In genomic region chr17:79845601-79845949, GRCh38 we compare ENCODE assay signal across 9 cellular contexts. TPM values are rescaled to one million over a fixed set of nuclear protein-coding genes. Genes with fewer than 3 reads are reported as not detected.
DNase-seq lines count a peak whose midpoint lies in the region; ATAC-seq, FAIRE-seq and TF ChIP-seq lines count a peak whose summit lies in the region.
"Had no signal": no experiment of that assay in that cellular context is flagged by ENCODE, and none has a peak within 500 bp of the region (broad histone marks: within the 10 kb centered on the region; RNA-seq: fewer than 3 reads in every experiment).

No MANE protein-coding gene starts in this region.

- H2AFZ ChIP-seq in K562 (ENCODE audit: low read depth, low read length) = peak overlapping the region; percentile 81

- in situ Hi-C loops in K562 (cut with MboI) = no loop called here

- H3K9me3 ChIP-seq in K562 (replicated peaks; ENCODE audit: control insufficient read depth, insufficient read depth, low read depth, low read length) (no peaks in the 10 kb centered on the region), lower lobe of right lung (no peaks in the 10 kb centered on the region)
- H3K9me3 ChIP-seq: BE2C had no signal

- H4K20me1 ChIP-seq in K562 (replicated peaks; ENCODE audit: control insufficient read depth, insufficient read depth, low read length) = no peaks in the 10 kb centered on the region

- peak; percentile 46 for ATAC-seq in Right ventricle myocardium inferior
- ATAC-seq in K562 = peak; percentile 97
- ATAC-seq in lower lobe of right lung = peak; percentile 32 to 41

- 0% methylated on average over 7 of the region's 7 CpGs for WGBS in K562 (ENCODE audit: insufficient coverage, low coverage, missing lambda C conversion rate)

- DNase-seq in Right ventricle myocardium inferior (ENCODE audit: missing footprints) (no peak), cardiac septum (ENCODE audit: low spot score) (no peak), K562 (ENCODE audit: extremely low read depth in 1 of 4, low spot score in 3 of 4) (peak; percentile 83 to 88 (median 87)), lower lobe of right lung (no peak), NCI-H2107 treated with DMSO at 0.1 percent for 48 hours (lab: John Stamatoyannopoulos, UW; ENCODE audit: unreplicated experiment) (no peak), mesenteric fat pad (ENCODE audit: low spot score) (no peak), DMS153 (lab: John Stamatoyannopoulos, UW) (no peak), NCI-H2171 treated with DMSO at 0.1 percent for 48 hours (lab: John Stamatoyannopoulos, UW) (no peak)
- DNase-seq: BE2C had no signal

- no peak for TF ChIP-seq RAD21 in K562 (CRISPR knock-in tag; conservative IDR thresholded peaks at IDR 0.05 in 1 of 2, IDR thresholded peaks at IDR 0.05 in 1 of 2)

- peak overlapping the region; percentile 61 to 90; a peak in 3 of 4 replicates for H3K9ac ChIP-seq in K562 (ENCODE audit: insufficient read depth in 1 of 2, low read depth in 2 of 2, low read length in 2 of 2)

- POLR2A ChIA-PET in K562 (lab: Yijun Ruan, JAX) = interaction anchor here (0.6 to 1.7 kb wide), 6 partner anchors 9 to 86 kb away, joined by 3 to 9 read pairs (median 4); no protein-coding TSS in a partner anchor

- peak; percentile 99 for FAIRE-seq in K562 (lab: Jason Lieb, UNC)

- no peaks in the 10 kb centered on the region for H3K9me1 ChIP-seq in K562 (ENCODE audit: control insufficient read depth, insufficient read depth, low read length)

- H3K36me3 ChIP-seq in K562 (ENCODE audit: control insufficient read depth, insufficient read depth, low read length) (no peaks in the 10 kb centered on the region), lower lobe of right lung (no peaks in the 10 kb centered on the region)
- H3K36me3 ChIP-seq: BE2C had no signal

- TF ChIP-seq CTCF in K562 (IDR thresholded peaks at IDR 0.05 in 2 of 3, conservative IDR thresholded peaks at IDR 0.05 in 1 of 3; ENCODE audit: insufficient read depth in 2 of 3, low read depth in 1 of 3, low read length in 3 of 3) (no peak), lower lobe of right lung (IDR thresholded peaks at IDR 0.05) (no peak)

- H3K27ac ChIP-seq in K562 (ENCODE audit: extremely low read depth, low read depth, low read length) (peak overlapping the region; percentile 54), lower lobe of right lung (peak overlapping the region; percentile 69)

- H3K4me1 ChIP-seq in K562 (replicated peaks in 1 of 2; ENCODE audit: control insufficient read depth in 2 of 2, insufficient read depth in 2 of 2, low read length in 2 of 2) (peaks cover 15 to 56% of the 10 kb centered on the region in 2 experiments), lower lobe of right lung (peaks cover 52% of the 10 kb centered on the region)

- intact Hi-C loops in Right ventricle myocardium inferior (cut with DNase I) = loop anchor here (10.0 kb wide), 1 partner anchor 101 kb away; no protein-coding TSS in a partner anchor
- intact Hi-C loops in cardiac septum (cut with DNase I) = no loop called here
- intact Hi-C loops in K562 (cut with micrococcal nuclease) = no loop called here
- intact Hi-C loops in lower lobe of right lung (cut with DNase I) = no loop called here

- no peak for TF ChIP-seq POLR2A in K562 (conservative IDR thresholded peaks at IDR 0.05)

- H3K27me3 ChIP-seq in K562 (ENCODE audit: control insufficient read depth in 2 of 2, insufficient read depth in 2 of 2, low read length in 2 of 2) (no peaks in the 10 kb centered on the region; a peak in 1 of 5 replicates), lower lobe of right lung (ENCODE audit: low read depth) (peaks cover 30% of the 10 kb centered on the region)

- peak; percentile 26; the same call in 1 of the 2 replicates for TF ChIP-seq EP300 in K562 (IDR thresholded peaks at IDR 0.05; ENCODE audit: low read length)

- no peaks in the 10 kb centered on the region for H3K79me2 ChIP-seq in K562 (ENCODE audit: control insufficient read depth, insufficient read depth, low read length)

- CTCF ChIA-PET in K562 (lab: Yijun Ruan, JAX; ENCODE audit: low intra/inter-chr PET ratio) = no interaction called here

- H3K4me3 ChIP-seq in K562 (peak overlapping the region; percentile 36; the same call in 1 of the 2 replicates), lower lobe of right lung (peak overlapping the region; percentile 61)

- no TSS peak for BruUV-seq in K562 (replicated peaks; lab: Mats Ljungman, UMichigan)

- peak overlapping the region; percentile 76 for H3K4me2 ChIP-seq in K562 (ENCODE audit: insufficient read depth, low read length)

TF ChIP-seq in K562, 482 proteins besides CTCF, POLR2A, EP300 and RAD21 (continues in another document):
- TF ChIP-seq MTF1 (CRISPR knock-in tag; IDR thresholded peaks at IDR 0.05; ENCODE audit: borderline replicate concordance) (no peak), TRIM24 (IDR thresholded peaks at IDR 0.05) (no peak), ZNF764 (CRISPR knock-in tag; IDR thresholded peaks at IDR 0.05; ENCODE audit: low read depth) (no peak), ZNF76 (CRISPR knock-in tag; IDR thresholded peaks at IDR 0.05; ENCODE audit: borderline replicate concordance) (no peak), ZNF717 (CRISPR knock-in tag; IDR thresholded peaks at IDR 0.05) (no peak), NCOR1 (IDR thresholded peaks at IDR 0.05) (peak; percentile 62), SRSF1 (IDR thresholded peaks at IDR 0.05; ENCODE audit: low read depth, low read length) (no peak), MTA1 (IDR thresholded peaks at IDR 0.05; ENCODE audit: borderline replicate concordance) (peak; percentile 13; the same call in 1 of the 2 replicates), DNMT1 (IDR thresholded peaks at IDR 0.05) (no peak), TCFL5 (CRISPR knock-in tag; conservative IDR thresholded peaks at IDR 0.05) (no peak), PURB (CRISPR knock-in tag; IDR thresholded peaks at IDR 0.05; ENCODE audit: low read depth) (no peak)

RNA-seq across cellular contexts. Expression of gene CBX4, which starts 6.3 kb away (rescaled TPM):
- total RNA-seq in Right ventricle myocardium inferior = 23.7 TPM
- 23.8 TPM for total RNA-seq in cardiac septum
- total RNA-seq in K562 (2011; cell fraction: chromatin; rRNA removed; ENCODE audit: low replicate concordance) = 13.6 and 28.0 TPM in 2 replicates
- total RNA-seq in K562 (2011; cell fraction: nucleolus; rRNA removed) = 26.3 and 29.6 TPM in 2 replicates
- 11.0 and 15.7 TPM in 2 replicates for total RNA-seq in K562 (2011; cell fraction: nucleoplasm; rRNA removed)
- total RNA-seq in K562 (2014; rRNA removed) = 42.3 and 42.4 TPM in 2 replicates
- total RNA-seq in K562 (2014; rRNA removed; fragmentation: Illumina TruSeq; extraction: Trizol) = 4.4 and 4.7 TPM in 2 replicates
- 13.5 and 14.7 TPM in 2 replicates for total RNA-seq in K562 (2015; rRNA removed; fragmentation: Illumina TruSeq; extraction: Trizol)
- 48.5 and 50.5 TPM in 2 replicates for total RNA-seq in K562 (2021)
- polyA plus RNA-seq in K562 (2011; rRNA removed) = 7.8 and 13.5 TPM in 2 replicates
- polyA plus RNA-seq in K562 (2011; cell fraction: cytosol; rRNA removed) = 12.6 and 29.1 TPM in 2 replicates
- 23.9 and 38.8 TPM in 2 replicates for polyA plus RNA-seq in K562 (2011; cell fraction: nucleus; rRNA removed)
- 22.9 and 60.2 TPM in 2 replicates for polyA plus RNA-seq in K562 (2012)
- 10.0 and 16.4 TPM in 2 replicates for polyA plus RNA-seq in K562 (2014; fragmentation: Illumina TruSeq; extraction: Trizol)
- 1 to 10 TPM in 1 of 2 experiments, under 1 TPM in 1; 0.98 to 1.1 TPM for polyA plus RNA-seq in K562 (2014; fragmentation: Nextera tagmentation; extraction: Ambion mirVana)
- polyA plus RNA-seq in K562 (2014; rRNA removed) = 34.8 and 40.7 TPM in 2 replicates
- 7.2 and 7.6 TPM in 2 replicates for polyA minus RNA-seq in K562 (2011; rRNA and poly(A)+ RNA removed)
- 18.7 and 24.1 TPM in 2 replicates for polyA minus RNA-seq in K562 (2011; cell fraction: cytosol; rRNA and poly(A)+ RNA removed)
- polyA minus RNA-seq in K562 (2011; cell fraction: nucleus; rRNA and poly(A)+ RNA removed) = 12.4 and 16.4 TPM in 2 replicates
- 20.6 TPM for total RNA-seq in lower lobe of right lung
- total RNA-seq in mesenteric fat pad = 16.9 TPM

RNA-seq across cellular contexts. Expression of gene CBX8, which starts 48.7 kb away (rescaled TPM):
- total RNA-seq in Right ventricle myocardium inferior = 5.3 TPM
- total RNA-seq in cardiac septum = 5.7 TPM
- total RNA-seq in K562 (2011; cell fraction: chromatin; rRNA removed; ENCODE audit: low replicate concordance) = 2.1 and 2.7 TPM in 2 replicates
- total RNA-seq in K562 (2011; cell fraction: nucleolus; rRNA removed) = 2.3 and 2.9 TPM in 2 replicates
- total RNA-seq in K562 (2011; cell fraction: nucleoplasm; rRNA removed) = 2.0 and 2.7 TPM in 2 replicates
- 4.9 and 7.1 TPM in 2 replicates for total RNA-seq in K562 (2014; rRNA removed)
- 1.8 and 1.9 TPM in 2 replicates for total RNA-seq in K562 (2014; rRNA removed; fragmentation: Illumina TruSeq; extraction: Trizol)
- 6.6 and 6.7 TPM in 2 replicates for total RNA-seq in K562 (2015; rRNA removed; fragmentation: Illumina TruSeq; extraction: Trizol)
- total RNA-seq in K562 (2021) = 11.9 and 12.0 TPM in 2 replicates
- polyA plus RNA-seq in K562 (2011; rRNA removed) = 0.52 and 0.72 TPM in 2 replicates
- 0.80 and 1.1 TPM in 2 replicates for polyA plus RNA-seq in K562 (2011; cell fraction: cytosol; rRNA removed)
- polyA plus RNA-seq in K562 (2011; cell fraction: nucleus; rRNA removed) = 2.4 and 2.6 TPM in 2 replicates
- 5.7 and 8.8 TPM in 2 replicates for polyA plus RNA-seq in K562 (2012)
- polyA plus RNA-seq in K562 (2014; fragmentation: Illumina TruSeq; extraction: Trizol) = 2.6 and 3.4 TPM in 2 replicates
- polyA plus RNA-seq in K562 (2014; fragmentation: Nextera tagmentation; extraction: Ambion mirVana) = under 1 TPM; 0.08 to 0.21 TPM
- 4.7 and 6.7 TPM in 2 replicates for polyA plus RNA-seq in K562 (2014; rRNA removed)
- 0.45 and 0.56 TPM in 2 replicates for polyA minus RNA-seq in K562 (2011; rRNA and poly(A)+ RNA removed)
- 0.86 and 2.7 TPM in 2 replicates for polyA minus RNA-seq in K562 (2011; cell fraction: cytosol; rRNA and poly(A)+ RNA removed)
- polyA minus RNA-seq in K562 (2011; cell fraction: nucleus; rRNA and poly(A)+ RNA removed) = 0.67 and 2.1 TPM in 2 replicates
- total RNA-seq in lower lobe of right lung = 5.8 TPM
- 7.5 TPM for total RNA-seq in mesenteric fat pad

Comparison
In these comparisons a context has a peak if more than half of its experiments do, and no peak if none do; other contexts are left out.
1. ATAC-seq: peak in every context shown above with its lines; median percentile 97 in K562; 46 in Right ventricle myocardium inferior; 36 in lower lobe of right lung.
2. DNase-seq: peak in K562 (4 of 4); none in Right ventricle myocardium inferior (single experiment), cardiac septum (single experiment), lower lobe of right lung (single experiment), NCI-H2107 treated with DMSO at 0.1 percent for 48 hours (single experiment), mesenteric fat pad (single experiment), DMS153 (single experiment) and NCI-H2171 treated with DMSO at 0.1 percent for 48 hours (single experiment).